Comparison of ENCODE assay signal across 1 cellular context in genomic region chr10:127033569-127034175, GRCh38.
A peak's percentile ranks its signal among the peaks of the same experiment; 100 is the strongest.
TF ChIP-seq lines count a peak whose summit lies in the region.

No MANE protein-coding gene starts in this region.

TF ChIP-seq in HepG2, 621 proteins besides CTCF, POLR2A, EP300 and RAD21 (continued from another document and continues in another):
- TF ChIP-seq CENPBD1 (CRISPR knock-in tag; IDR thresholded peaks at IDR 0.05; ENCODE audit: borderline replicate concordance, low read depth): no peak
- no peak for TF ChIP-seq CREBL2 (CRISPR knock-in tag; IDR thresholded peaks at IDR 0.05; ENCODE audit: borderline replicate concordance)
- no peak for TF ChIP-seq ZNF451 (CRISPR knock-in tag; IDR thresholded peaks at IDR 0.05)
- no peak for TF ChIP-seq IRX3 (CRISPR knock-in tag; IDR thresholded peaks at IDR 0.05; ENCODE audit: borderline replicate concordance, low read depth)
- no peak for TF ChIP-seq SNRNP70 (IDR thresholded peaks at IDR 0.05; ENCODE audit: low read depth, low read length)
- TF ChIP-seq ETS1 (CRISPR knock-in tag; IDR thresholded peaks at IDR 0.05): no peak
- no peak for TF ChIP-seq ZNF549 (CRISPR knock-in tag; IDR thresholded peaks at IDR 0.05)
- TF ChIP-seq EED (CRISPR knock-in tag; IDR thresholded peaks at IDR 0.05): no peak
- no peak for TF ChIP-seq ATAD3A (CRISPR knock-in tag; IDR thresholded peaks at IDR 0.05)
- TF ChIP-seq PLRG1 (conservative IDR thresholded peaks at IDR 0.05): no peak
- TF ChIP-seq ZFP41 (CRISPR knock-in tag; IDR thresholded peaks at IDR 0.05; ENCODE audit: borderline replicate concordance): no peak
- TF ChIP-seq ZNF615 (CRISPR knock-in tag; IDR thresholded peaks at IDR 0.05; ENCODE audit: borderline replicate concordance): no peak
- no peak for TF ChIP-seq GPBP1L1 (CRISPR knock-in tag; IDR thresholded peaks at IDR 0.05)
- no peak for TF ChIP-seq MTF1 (CRISPR knock-in tag; IDR thresholded peaks at IDR 0.05)
- no peak for TF ChIP-seq ZNF33A (CRISPR knock-in tag; IDR thresholded peaks at IDR 0.05; ENCODE audit: borderline replicate concordance)
- no peak for TF ChIP-seq STAG1 (CRISPR knock-in tag; IDR thresholded peaks at IDR 0.05)
- no peak for TF ChIP-seq SP4 (CRISPR knock-in tag; IDR thresholded peaks at IDR 0.05)
- no peak; the same call in 1 of the 2 replicates for TF ChIP-seq POLR2G (IDR thresholded peaks at IDR 0.05; ENCODE audit: low read depth, low read length)
- no peak for TF ChIP-seq ZNF446 (CRISPR knock-in tag; IDR thresholded peaks at IDR 0.05)
- no peak for TF ChIP-seq ZNF678 (CRISPR knock-in tag; IDR thresholded peaks at IDR 0.05)
- TF ChIP-seq ARNT (IDR thresholded peaks at IDR 0.05): no peak
- no peak for TF ChIP-seq CBFB (CRISPR knock-in tag; IDR thresholded peaks at IDR 0.05)
- no peak for TF ChIP-seq ZBTB14 (CRISPR knock-in tag; IDR thresholded peaks at IDR 0.05)
- 0 out of 2 replicates have a peak, but pooled peaks have one; percentile 52 for TF ChIP-seq RFXAP (CRISPR knock-in tag; IDR thresholded peaks at IDR 0.05; ENCODE audit: borderline replicate concordance)
- TF ChIP-seq, protein P1, sequence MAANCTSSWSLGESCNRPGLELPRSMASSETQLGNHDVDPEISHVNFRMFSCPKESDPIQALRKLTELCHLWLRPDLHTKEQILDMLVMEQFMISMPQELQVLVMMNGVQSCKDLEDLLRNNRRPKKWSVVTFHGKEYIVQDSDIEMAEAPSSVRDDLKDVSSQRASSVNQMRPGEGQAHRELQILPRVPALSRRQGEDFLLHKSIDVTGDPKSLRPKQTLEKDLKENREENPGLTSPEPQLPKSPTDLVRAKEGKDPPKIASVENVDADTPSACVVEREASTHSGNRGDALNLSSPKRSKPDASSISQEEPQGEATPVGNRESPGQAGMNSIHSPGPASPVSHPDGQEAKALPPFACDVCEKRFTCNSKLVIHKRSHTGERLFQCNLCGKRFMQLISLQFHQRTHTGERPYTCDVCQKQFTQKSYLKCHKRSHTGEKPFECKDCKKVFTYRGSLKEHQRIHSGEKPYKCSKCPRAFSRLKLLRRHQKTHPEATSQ (CRISPR knock-in tag; IDR thresholded peaks at IDR 0.05; ENCODE audit: borderline replicate concordance): no peak
- no peak for TF ChIP-seq ZNF564 (CRISPR knock-in tag; IDR thresholded peaks at IDR 0.05)
- no peak for TF ChIP-seq ZNF432 (CRISPR knock-in tag; IDR thresholded peaks at IDR 0.05; ENCODE audit: borderline replicate concordance)
- no peak for TF ChIP-seq GTF3A (CRISPR knock-in tag; conservative IDR thresholded peaks at IDR 0.05)
- TF ChIP-seq ZKSCAN1 (IDR thresholded peaks at IDR 0.05; ENCODE audit: low read length): no peak
- TF ChIP-seq NCOA5 (CRISPR knock-in tag; IDR thresholded peaks at IDR 0.05): no peak
- no peak for TF ChIP-seq MTF2 (CRISPR knock-in tag; IDR thresholded peaks at IDR 0.05; ENCODE audit: borderline replicate concordance)
- TF ChIP-seq GATAD2A (CRISPR knock-in tag; IDR thresholded peaks at IDR 0.05): peak; percentile 70
- TF ChIP-seq ZNF672 (CRISPR knock-in tag; IDR thresholded peaks at IDR 0.05): no peak
- no peak for TF ChIP-seq ZNF737 (CRISPR knock-in tag; IDR thresholded peaks at IDR 0.05; ENCODE audit: borderline replicate concordance)
- no peak for TF ChIP-seq ZNF639 (CRISPR knock-in tag; conservative IDR thresholded peaks at IDR 0.05)
- TF ChIP-seq ZNF772 (CRISPR knock-in tag; IDR thresholded peaks at IDR 0.05): no peak
- no peak for TF ChIP-seq TOPORS (CRISPR knock-in tag; IDR thresholded peaks at IDR 0.05)
- no peak for TF ChIP-seq HOXA9 (CRISPR knock-in tag; IDR thresholded peaks at IDR 0.05; ENCODE audit: borderline replicate concordance)
- TF ChIP-seq ZBTB4 (CRISPR knock-in tag; IDR thresholded peaks at IDR 0.05; ENCODE audit: borderline replicate concordance): peak; percentile 39; the same call in 1 of the 2 replicates
- no peak for TF ChIP-seq ZKSCAN8 (CRISPR knock-in tag; IDR thresholded peaks at IDR 0.05; ENCODE audit: borderline replicate concordance)
- 0 out of 2 replicates have a peak, but pooled peaks have one; percentile 42 for TF ChIP-seq IRF2 (CRISPR knock-in tag; IDR thresholded peaks at IDR 0.05)
- TF ChIP-seq ZNF614 (CRISPR knock-in tag; IDR thresholded peaks at IDR 0.05; ENCODE audit: borderline replicate concordance): no peak
- peak; percentile 71 for TF ChIP-seq FOSL2 (CRISPR knock-in tag; IDR thresholded peaks at IDR 0.05)
- TF ChIP-seq CBX5 (CRISPR knock-in tag; IDR thresholded peaks at IDR 0.05; ENCODE audit: borderline replicate concordance): no peak
- TF ChIP-seq ZSCAN25 (CRISPR knock-in tag; IDR thresholded peaks at IDR 0.05): no peak
- peak; percentile 72; the same call in 1 of the 2 replicates for TF ChIP-seq HDAC2 (CRISPR knock-in tag; IDR thresholded peaks at IDR 0.05)
- TF ChIP-seq ZNF10 (CRISPR knock-in tag; IDR thresholded peaks at IDR 0.05; ENCODE audit: borderline replicate concordance, low read depth): no peak
- no peak for TF ChIP-seq TGIF2 (CRISPR knock-in tag; IDR thresholded peaks at IDR 0.05)
- TF ChIP-seq KLF9 (CRISPR knock-in tag; IDR thresholded peaks at IDR 0.05; ENCODE audit: low read depth): no peak
- TF ChIP-seq HMGA1 (CRISPR knock-in tag; conservative IDR thresholded peaks at IDR 0.05): no peak
- no peak for TF ChIP-seq ZNF17 (CRISPR knock-in tag; IDR thresholded peaks at IDR 0.05)
- peak in 1 of 2 experiments; percentile 57; a peak in 1 of 4 replicates for TF ChIP-seq KLF16 (CRISPR knock-in tag; IDR thresholded peaks at IDR 0.05)
- no peak for TF ChIP-seq ZNF251 (CRISPR knock-in tag; IDR thresholded peaks at IDR 0.05)
- TF ChIP-seq MEIS2 (CRISPR knock-in tag; IDR thresholded peaks at IDR 0.05): no peak
- no peak for TF ChIP-seq ZNF777 (CRISPR knock-in tag; IDR thresholded peaks at IDR 0.05)
- TF ChIP-seq PCBP1 (IDR thresholded peaks at IDR 0.05; ENCODE audit: borderline replicate concordance, low read depth, low read length): no peak
- TF ChIP-seq ZNF616 (CRISPR knock-in tag; IDR thresholded peaks at IDR 0.05; ENCODE audit: low read depth): no peak
- TF ChIP-seq NFATC3 (CRISPR knock-in tag; IDR thresholded peaks at IDR 0.05): no peak
- 0 out of 2 replicates have a peak, but pooled peaks have one; percentile 5 for TF ChIP-seq MAFF (IDR thresholded peaks at IDR 0.05; ENCODE audit: low read depth, low read length)
- TF ChIP-seq ZFP1 (CRISPR knock-in tag; IDR thresholded peaks at IDR 0.05): no peak
- no peak for TF ChIP-seq PHF20 (CRISPR knock-in tag; IDR thresholded peaks at IDR 0.05)
- TF ChIP-seq CSRNP2 (CRISPR knock-in tag; conservative IDR thresholded peaks at IDR 0.05; ENCODE audit: low read depth): no peak
- TF ChIP-seq, protein P2, sequence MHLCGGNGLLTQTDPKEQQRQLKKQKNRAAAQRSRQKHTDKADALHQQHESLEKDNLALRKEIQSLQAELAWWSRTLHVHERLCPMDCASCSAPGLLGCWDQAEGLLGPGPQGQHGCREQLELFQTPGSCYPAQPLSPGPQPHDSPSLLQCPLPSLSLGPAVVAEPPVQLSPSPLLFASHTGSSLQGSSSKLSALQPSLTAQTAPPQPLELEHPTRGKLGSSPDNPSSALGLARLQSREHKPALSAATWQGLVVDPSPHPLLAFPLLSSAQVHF (CRISPR knock-in tag; IDR thresholded peaks at IDR 0.05): no peak
- TF ChIP-seq TEAD2 (CRISPR knock-in tag; IDR thresholded peaks at IDR 0.05): no peak
- TF ChIP-seq, protein P3, sequence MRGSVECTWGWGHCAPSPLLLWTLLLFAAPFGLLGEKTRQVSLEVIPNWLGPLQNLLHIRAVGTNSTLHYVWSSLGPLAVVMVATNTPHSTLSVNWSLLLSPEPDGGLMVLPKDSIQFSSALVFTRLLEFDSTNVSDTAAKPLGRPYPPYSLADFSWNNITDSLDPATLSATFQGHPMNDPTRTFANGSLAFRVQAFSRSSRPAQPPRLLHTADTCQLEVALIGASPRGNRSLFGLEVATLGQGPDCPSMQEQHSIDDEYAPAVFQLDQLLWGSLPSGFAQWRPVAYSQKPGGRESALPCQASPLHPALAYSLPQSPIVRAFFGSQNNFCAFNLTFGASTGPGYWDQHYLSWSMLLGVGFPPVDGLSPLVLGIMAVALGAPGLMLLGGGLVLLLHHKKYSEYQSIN (CRISPR knock-in tag; IDR thresholded peaks at IDR 0.05; ENCODE audit: borderline replicate concordance): no peak
- no peak for TF ChIP-seq NKX3-1 (CRISPR knock-in tag; IDR thresholded peaks at IDR 0.05)
